Comparison of ENCODE assay signal across 9 cellular contexts in genomic region chr14:93788557-93789365, GRCh38. TPM values are rescaled to one million over a fixed set of nuclear protein-coding genes. Genes with fewer than 3 reads are reported as not detected.
DNase-seq lines count a peak whose midpoint lies in the region; ATAC-seq and TF ChIP-seq lines count a peak whose summit lies in the region.
"Had no signal": no experiment of that assay in that cellular context is flagged by ENCODE, and none has a peak within 500 bp of the region (broad histone marks: within the 10 kb centered on the region; RNA-seq: fewer than 3 reads in every experiment).

No MANE protein-coding gene starts in this region.

- CTCF ChIA-PET in activated naive CD4-positive, alpha-beta T cell treated with anti-CD3 and anti-CD28 coated beads for 36 hours (lab: Charles Lee), result interaction anchor here (0.6 kb wide), 1 partner anchor 762 kb away, joined by 3 read pairs; no protein-coding TSS in a partner anchor

- ATAC-seq in GM18498 (IDR thresholded peaks at IDR 0.05; ENCODE audit: unreplicated experiment) (no peak), HG03457 (IDR thresholded peaks at IDR 0.05; ENCODE audit: unreplicated experiment) (no peak), HG02588 (IDR thresholded peaks at IDR 0.05; ENCODE audit: unreplicated experiment) (no peak)

- DNase-seq in DMS 273 (lab: John Stamatoyannopoulos, UW; ENCODE audit: unreplicated experiment) (peak; percentile 91), NCI-H2171 (lab: John Stamatoyannopoulos, UW) (peak; percentile 70), endodermal cell (peak; percentile 85), midbrain (lab: John Stamatoyannopoulos, UW) (peak; percentile 85)
- DNase-seq in activated naive CD4-positive, alpha-beta T cell treated with anti-CD3 and anti-CD28 coated beads for 36 hours, result no peak

- peak overlapping the region; percentile 36 for H3K27ac ChIP-seq in endodermal cell (ENCODE audit: low read depth, low read length)

- H3K9me3 Mint-ChIP-seq in endodermal cell, result peaks cover 2% of the 10 kb centered on the region
- no peaks in the 10 kb centered on the region for H3K9me3 Mint-ChIP-seq in activated naive CD4-positive, alpha-beta T cell treated with anti-CD3 and anti-CD28 coated beads for 36 hours
- H3K9me3 Mint-ChIP-seq: activated naive CD4-positive, alpha-beta T cell treated with anti-CD3 and anti-CD28 coated beads, Interleukin-2, amount 50 U/mL, for 24 hours had no signal

- intact Hi-C loops in activated naive CD4-positive, alpha-beta T cell treated with anti-CD3 and anti-CD28 coated beads for 36 hours (cut with micrococcal nuclease), result no loop called here

- peaks cover 5% of the 10 kb centered on the region for H3K27me3 ChIP-seq in endodermal cell (ENCODE audit: control insufficient read depth, insufficient read depth, low read length, poor library complexity, severe bottlenecking)

- H3K27me3 Mint-ChIP-seq in endodermal cell (ENCODE audit: insufficient read depth), result peaks cover 37% of the 10 kb centered on the region
- peaks cover 54% of the 10 kb centered on the region for H3K27me3 Mint-ChIP-seq in activated naive CD4-positive, alpha-beta T cell treated with anti-CD3 and anti-CD28 coated beads for 36 hours (ENCODE audit: low read depth)

- H3K4me1 ChIP-seq in endodermal cell (ENCODE audit: control insufficient read depth, insufficient read depth, low read length), result peaks cover 14% of the 10 kb centered on the region

- H3K36me3 Mint-ChIP-seq in endodermal cell (ENCODE audit: low read depth), result peaks cover 17% of the 10 kb centered on the region
- H3K36me3 Mint-ChIP-seq in activated naive CD4-positive, alpha-beta T cell treated with anti-CD3 and anti-CD28 coated beads for 36 hours (ENCODE audit: low read depth), result no peaks in the 10 kb centered on the region
- H3K36me3 Mint-ChIP-seq: activated naive CD4-positive, alpha-beta T cell treated with anti-CD3 and anti-CD28 coated beads, Interleukin-2, amount 50 U/mL, for 24 hours had no signal

- 1 to 9% methylated on average over 16 to 88 of the region's 88 CpGs for WGBS in endodermal cell (ENCODE audit: insufficient coverage in 1 of 2, insufficient read length in 1 of 2), 2 experiments

- TF ChIP-seq CTCF in endodermal cell (conservative IDR thresholded peaks at IDR 0.05), result peak; percentile 40

- peaks cover 41% of the 10 kb centered on the region for H3K4me1 Mint-ChIP-seq in endodermal cell
- H3K4me1 Mint-ChIP-seq in activated naive CD4-positive, alpha-beta T cell treated with anti-CD3 and anti-CD28 coated beads for 36 hours (ENCODE audit: low read depth), result peaks cover 10% of the 10 kb centered on the region
- H3K4me1 Mint-ChIP-seq: activated naive CD4-positive, alpha-beta T cell treated with anti-CD3 and anti-CD28 coated beads, Interleukin-2, amount 50 U/mL, for 24 hours had no signal

- peak overlapping the region; percentile 92 for H3K27ac Mint-ChIP-seq in endodermal cell
- H3K27ac Mint-ChIP-seq in activated naive CD4-positive, alpha-beta T cell treated with anti-CD3 and anti-CD28 coated beads for 36 hours, result no peak overlapping the region
- H3K27ac Mint-ChIP-seq: activated naive CD4-positive, alpha-beta T cell treated with anti-CD3 and anti-CD28 coated beads, Interleukin-2, amount 50 U/mL, for 24 hours had no signal

- H3K9me3 ChIP-seq in endodermal cell (ENCODE audit: control insufficient read depth, low read length), result no peaks in the 10 kb centered on the region

- H3K4me3 Mint-ChIP-seq in endodermal cell, result peak overlapping the region; percentile 85
- no peak overlapping the region for H3K4me3 Mint-ChIP-seq in activated naive CD4-positive, alpha-beta T cell treated with anti-CD3 and anti-CD28 coated beads for 36 hours
- H3K4me3 Mint-ChIP-seq: activated naive CD4-positive, alpha-beta T cell treated with anti-CD3 and anti-CD28 coated beads, Interleukin-2, amount 50 U/mL, for 24 hours had no signal

- H3K36me3 ChIP-seq in endodermal cell (ENCODE audit: control insufficient read depth, insufficient read depth, low read length), result peaks cover 3% of the 10 kb centered on the region

- peak overlapping the region; percentile 61 for H3K9ac ChIP-seq in endodermal cell (ENCODE audit: extremely low read depth, low read length, poor library complexity, severe bottlenecking)

- peak overlapping the region; percentile 92 for H3K4me3 ChIP-seq in endodermal cell (ENCODE audit: low read length)

RNA-seq across cellular contexts. Expression of gene PRIMA1, which starts 0.5 kb away (rescaled TPM):
- total RNA-seq in endodermal cell, result 10 to 100 TPM in 1 of 2 donors, 1 to 10 TPM in 1; 10.0 to 20.8 TPM
- polyA plus RNA-seq in endodermal cell (2013, experiment 1 of 2), result 6.5 TPM
- 5.1 TPM for polyA plus RNA-seq in endodermal cell (2013, experiment 2 of 2)
- total RNA-seq in activated naive CD4-positive, alpha-beta T cell treated with anti-CD3 and anti-CD28 coated beads for 36 hours, result not detected

Comparison
In these comparisons a context has a peak if more than half of its experiments do, and no peak if none do; other contexts are left out.
1. RNA of gene PRIMA1, which starts 0.5 kb away (total RNA-seq): 10.0 to 20.8 TPM in endodermal cell; not detected in activated naive CD4-positive, alpha-beta T cell treated with anti-CD3 and anti-CD28 coated beads for 36 hours; every median in the first group is over 10 times any median in the second.